Comparison of ENCODE assay signal across 21 cellular contexts in the genomic region with DNA sequence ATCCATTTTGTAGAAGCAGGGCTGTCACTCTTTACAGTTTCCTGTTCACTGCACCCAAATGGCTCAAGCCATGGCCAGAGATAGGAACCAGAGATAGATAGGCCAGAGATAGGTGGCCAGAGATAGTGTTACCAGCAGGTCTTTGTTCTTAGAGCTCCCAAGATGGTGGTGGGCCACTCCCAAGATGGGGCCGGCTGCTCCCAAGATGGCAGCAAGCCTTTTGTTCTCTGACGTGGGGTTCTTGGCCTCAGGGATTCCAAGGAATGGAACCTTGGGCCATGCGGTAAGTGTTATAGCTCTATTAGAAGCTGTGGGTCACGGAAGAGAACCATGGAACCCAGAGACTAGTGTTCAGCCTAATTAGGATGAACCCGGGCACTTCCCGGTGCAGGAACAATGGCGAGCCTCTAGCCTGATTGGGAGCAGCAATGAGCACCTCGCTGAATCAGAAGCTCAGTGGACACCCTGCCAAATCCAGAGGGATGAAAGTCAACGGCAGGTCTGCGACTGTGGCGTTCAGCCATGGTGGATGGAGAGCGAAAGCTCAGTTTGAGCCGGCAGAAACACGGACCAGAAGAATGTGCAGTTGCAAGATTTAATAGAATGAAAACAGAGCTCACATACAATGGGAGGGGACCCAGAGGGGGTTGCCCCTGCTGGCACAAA.
"Had no signal": no experiment of that assay in that cellular context is flagged by ENCODE, and none has a peak within 500 bp of the region (broad histone marks: within the 10 kb centered on the region; RNA-seq: fewer than 3 reads in every experiment).

No MANE protein-coding gene starts in this region.

- H3K4me3 Mint-ChIP-seq: activated T-cell treated with anti-CD3 and anti-CD28 coated beads, Interleukin-2, amount 50 U/mL, for 72 hours; naive thymus-derived CD4-positive, alpha-beta T cell; stimulated activated naive B cell treated with anti-CD40 and anti-IgM and Interleukin-4, amounts not matched to agents 10 μg/mL and 1 μg/mL and 100 μg/mL, for 72 hours had no signal

- H3K27ac Mint-ChIP-seq: activated T-cell treated with anti-CD3 and anti-CD28 coated beads, Interleukin-2, amount 50 U/mL, for 72 hours; naive thymus-derived CD4-positive, alpha-beta T cell; stimulated activated naive B cell treated with anti-CD40 and anti-IgM and Interleukin-4, amounts not matched to agents 10 μg/mL and 1 μg/mL and 100 μg/mL, for 72 hours had no signal

- H3K27me3 ChIP-seq: ascending aorta, spleen, upper lobe of right lung had no signal

- H3K4me1 Mint-ChIP-seq: stimulated activated naive B cell treated with anti-CD40 and anti-IgM and Interleukin-4, amounts not matched to agents 10 μg/mL and 1 μg/mL and 100 μg/mL, for 72 hours had no signal

- ATAC-seq: activated T-cell treated with anti-CD3 and anti-CD28 coated beads, Interleukin-2, amount 50 U/mL, for 72 hours; left cardiac atrium; naive thymus-derived CD4-positive, alpha-beta T cell; stimulated activated naive B cell treated with anti-CD40 and anti-IgM and Interleukin-4, amounts not matched to agents 10 μg/mL and 1 μg/mL and 100 μg/mL, for 72 hours; upper lobe of right lung had no signal

- H3K9me3 ChIP-seq: ascending aorta, thoracic aorta, upper lobe of right lung had no signal

- H3K4me3 ChIP-seq: ascending aorta, coronary artery, spleen, thoracic aorta, upper lobe of right lung had no signal

- H3K27me3 Mint-ChIP-seq: stimulated activated naive B cell treated with anti-CD40 and anti-IgM and Interleukin-4, amounts not matched to agents 10 μg/mL and 1 μg/mL and 100 μg/mL, for 72 hours had no signal

- DNase-seq: activated CD4-positive, alpha-beta T cell treated with anti-CD3 and anti-CD28 coated beads for 1 hour; activated effector memory CD4-positive, alpha-beta T cell treated with anti-CD3 and anti-CD28 coated beads, Interleukin-2, amount 50 U/mL, for 16 hours; activated naive CD4-positive, alpha-beta T cell treated with anti-CD3 and anti-CD28 coated beads, Interleukin-2, amount 50 U/mL, for 16 hours; activated T-cell treated with anti-CD3 and anti-CD28 coated beads, Interleukin-2, amount 50 U/mL, for 72 hours; erythroblast; foreskin melanocyte; glutamatergic neuron; hippocampal formation; left cardiac atrium; mesendoderm; naive thymus-derived CD4-positive, alpha-beta T cell; nucleus accumbens; retina; spleen; stimulated activated CD4-positive, alpha-beta T cell treated with anti-CD3 and anti-CD28 coated beads, Interleukin-4, amount 100 ng/mL, for 4 hours; stimulated activated naive B cell treated with anti-CD40 and anti-IgM and Interleukin-4, amounts not matched to agents 10 μg/mL and 1 μg/mL and 100 μg/mL, for 72 hours; upper lobe of right lung; WERI-Rb-1 had no signal

- H3K36me3 ChIP-seq: ascending aorta, spleen, thoracic aorta, upper lobe of right lung, WERI-Rb-1 had no signal

- H3K4me1 ChIP-seq: ascending aorta, spleen, upper lobe of right lung had no signal

- H3K27ac ChIP-seq: ascending aorta, coronary artery, spleen, thoracic aorta, upper lobe of right lung, WERI-Rb-1 had no signal
